In the genomic region with DNA sequence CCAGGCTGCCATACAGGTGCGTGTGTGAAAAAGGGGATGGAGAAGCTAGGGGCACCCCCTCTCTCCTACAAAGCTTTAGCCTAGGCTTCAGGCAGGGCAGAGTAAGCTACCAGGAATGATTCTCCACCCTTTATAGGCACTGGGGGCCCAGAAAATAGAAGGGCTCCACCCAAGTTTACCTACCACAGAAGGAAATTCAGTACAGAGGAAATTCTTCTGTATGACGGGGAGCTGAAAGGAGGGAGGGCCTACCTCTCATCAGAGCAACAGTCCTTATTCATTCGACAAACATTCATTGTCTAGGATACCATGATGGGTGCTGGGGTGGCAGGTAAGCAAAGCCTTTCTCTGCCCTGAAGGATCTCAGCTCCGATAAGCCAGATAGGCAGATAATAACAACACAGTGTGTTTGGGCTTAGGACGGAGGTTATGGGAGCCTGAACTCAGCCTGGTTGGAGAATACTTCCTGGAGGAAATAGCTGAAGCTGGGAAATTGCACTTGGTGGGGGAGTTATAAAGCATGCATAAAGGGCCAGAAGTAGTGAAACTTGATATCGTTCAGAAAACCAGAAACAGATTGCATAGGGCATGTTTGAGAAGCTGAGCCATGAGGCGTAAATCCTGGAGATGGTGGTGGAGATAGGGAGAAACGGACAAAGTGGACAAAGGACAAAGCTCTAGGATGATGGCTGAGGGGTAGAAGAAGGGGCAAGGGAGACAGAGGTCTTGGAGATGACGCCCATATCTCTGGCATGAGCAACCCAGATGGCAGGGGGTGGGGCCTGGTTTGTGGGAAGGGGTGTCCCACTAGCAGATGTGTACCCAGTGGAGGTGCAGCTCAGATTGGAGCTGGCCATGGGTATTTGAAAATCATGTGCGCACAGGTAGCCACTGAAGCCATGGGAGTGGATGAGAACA, we compare ENCODE assay signal across 10 cellular contexts. TPM values are rescaled to one million over a fixed set of nuclear protein-coding genes. Genes with fewer than 3 reads are reported as not detected.
DNase-seq lines count a peak whose midpoint lies in the region; ATAC-seq, FAIRE-seq and TF ChIP-seq lines count a peak whose summit lies in the region.
"Had no signal": no experiment of that assay in that cellular context is flagged by ENCODE, and none has a peak within 500 bp of the region (broad histone marks: within the 10 kb centered on the region; RNA-seq: fewer than 3 reads in every experiment).

No MANE protein-coding gene starts in this region.

- CTCF ChIA-PET in activated CD8-positive, alpha-beta T cell treated with anti-CD3 and anti-CD28 coated beads for 36 hours (lab: Charles Lee), result interaction anchor here (0.7 to 8.9 kb wide), 14 partner anchors 9 to 145 kb away, joined by 3 to 55 read pairs (median 3); a partner anchor contains a TSS

- no peaks in the 10 kb centered on the region for H3K27me3 Mint-ChIP-seq in HFFc6 (ENCODE audit: insufficient read depth)
- no peaks in the 10 kb centered on the region for H3K27me3 Mint-ChIP-seq in activated CD8-positive, alpha-beta T cell treated with anti-CD3 and anti-CD28 coated beads for 36 hours

- 58 to 71% (median 63%) methylated on average over 10 of the region's 10 CpGs for WGBS in small intestine, 3 donors

- ATAC-seq in GM18873 (IDR thresholded peaks at IDR 0.05; ENCODE audit: low FRiP score, unreplicated experiment), result no peak
- ATAC-seq in activated CD8-positive, alpha-beta T cell treated with anti-CD3 and anti-CD28 coated beads for 36 hours, result no peak

- H3K4me3 ChIP-seq in astrocyte of the cerebellum (ENCODE audit: low read depth, low read length), result no peak overlapping the region
- peak overlapping the region in 1 of 2 donors; percentile 0 for H3K4me3 ChIP-seq in small intestine (ENCODE audit: low read depth in 1 of 2, low read length in 2 of 2)

- intact Hi-C loops in activated CD8-positive, alpha-beta T cell treated with anti-CD3 and anti-CD28 coated beads for 36 hours (cut with micrococcal nuclease), result no loop called here

- H3K9me3 Mint-ChIP-seq in HFFc6, result no peaks in the 10 kb centered on the region
- H3K9me3 Mint-ChIP-seq in activated CD8-positive, alpha-beta T cell treated with anti-CD3 and anti-CD28 coated beads for 36 hours, result no peaks in the 10 kb centered on the region
- H3K9me3 Mint-ChIP-seq: activated CD4-positive, alpha-beta T cell treated with anti-CD3 and anti-CD28 coated beads, Interleukin-2, amount 10 ng/mL, durations not matched to agents 24 days and 14 days had no signal

- TF ChIP-seq CTCF in 22Rv1 (IDR thresholded peaks at IDR 0.05) (no peak), HFFc6 (IDR thresholded peaks at IDR 0.05) (no peak), astrocyte of the cerebellum (IDR thresholded peaks at IDR 0.05; ENCODE audit: low read depth, low read length, missing control alignments) (no peak)
- no peak for TF ChIP-seq CTCF in activated CD8-positive, alpha-beta T cell treated with anti-CD3 and anti-CD28 coated beads for 36 hours (IDR thresholded peaks at IDR 0.05)

- peaks cover 7% of the 10 kb centered on the region; the same call in 1 of the 2 replicates for H3K4me1 Mint-ChIP-seq in HFFc6 (ENCODE audit: low read depth)
- H3K4me1 Mint-ChIP-seq in activated CD8-positive, alpha-beta T cell treated with anti-CD3 and anti-CD28 coated beads for 36 hours (ENCODE audit: low read depth), result peaks cover 22% of the 10 kb centered on the region

- no peaks in the 10 kb centered on the region for H3K36me3 ChIP-seq in small intestine (ENCODE audit: control insufficient read depth in 2 of 2, insufficient read depth in 2 of 2, low read length in 2 of 2)
- H3K36me3 ChIP-seq: BE2C had no signal

- POLR2A ChIA-PET in activated CD8-positive, alpha-beta T cell treated with anti-CD3 and anti-CD28 coated beads for 36 hours (lab: Charles Lee), result interaction anchor here (1.2 to 1.4 kb wide), 3 partner anchors 14 to 24 kb away, joined by 3 to 5 read pairs (median 3); no protein-coding TSS in a partner anchor

- H3K9me3 ChIP-seq in small intestine (ENCODE audit: control insufficient read depth, low read depth), result no peaks in the 10 kb centered on the region
- H3K9me3 ChIP-seq: BE2C had no signal

- peak overlapping the region; percentile 61 for H3K4me3 Mint-ChIP-seq in HFFc6
- H3K4me3 Mint-ChIP-seq in activated CD8-positive, alpha-beta T cell treated with anti-CD3 and anti-CD28 coated beads for 36 hours, result no peak overlapping the region
- H3K4me3 Mint-ChIP-seq: activated CD4-positive, alpha-beta T cell treated with anti-CD3 and anti-CD28 coated beads, Interleukin-2, amount 10 ng/mL, durations not matched to agents 24 days and 14 days had no signal

- peaks cover 4 to 7% of the 10 kb centered on the region in 2 donors for H3K4me1 ChIP-seq in small intestine (ENCODE audit: control insufficient read depth in 2 of 2, insufficient read depth in 1 of 2, low read depth in 1 of 2, low read length in 1 of 2)
- H3K4me1 ChIP-seq: BE2C had no signal

- H3K27ac Mint-ChIP-seq in HFFc6, result peak overlapping the region; percentile 88
- H3K27ac Mint-ChIP-seq in activated CD8-positive, alpha-beta T cell treated with anti-CD3 and anti-CD28 coated beads for 36 hours, result no peak overlapping the region
- H3K27ac Mint-ChIP-seq: activated CD4-positive, alpha-beta T cell treated with anti-CD3 and anti-CD28 coated beads, Interleukin-2, amount 10 ng/mL, durations not matched to agents 24 days and 14 days had no signal

- H3K27me3 ChIP-seq in small intestine (ENCODE audit: control insufficient read depth in 2 of 2, insufficient read depth in 2 of 2, low read length in 2 of 2), result no peaks in the 10 kb centered on the region
- H3K27me3 ChIP-seq: BE2C had no signal

- H3K27ac ChIP-seq in 22Rv1, result peak overlapping the region; percentile 99
- H3K27ac ChIP-seq in small intestine (ENCODE audit: low read depth in 1 of 2, low read length in 1 of 2), result peak overlapping the region in 1 of 2 donors; percentile 47

- no peaks in the 10 kb centered on the region for H3K36me3 Mint-ChIP-seq in HFFc6 (ENCODE audit: low read depth)
- H3K36me3 Mint-ChIP-seq in activated CD8-positive, alpha-beta T cell treated with anti-CD3 and anti-CD28 coated beads for 36 hours (ENCODE audit: low read depth), result no peaks in the 10 kb centered on the region

- DNase-seq in HFFc6 (peak; percentile 37), astrocyte of the cerebellum (ENCODE audit: low read depth) (peak; percentile 16), kidney tubule cell (ENCODE audit: low spot score) (peak; percentile 81), HuH-7.5 (ENCODE audit: low spot score) (no peak), small intestine (no peak)
- DNase-seq in activated CD8-positive, alpha-beta T cell treated with anti-CD3 and anti-CD28 coated beads for 36 hours, result no peak
- DNase-seq: activated CD4-positive, alpha-beta T cell treated with anti-CD3 and anti-CD28 coated beads, Interleukin-2, amount 10 ng/mL, durations not matched to agents 24 days and 14 days; BE2C had no signal

- no peak for FAIRE-seq in small intestine (lab: Jason Lieb, UNC)

- in situ Hi-C loops in astrocyte of the cerebellum (cut with HindIII; ENCODE audit: low sequenced_read_pairs), result loop anchor here (5.0 kb wide), 1 partner anchor 149 kb away; no protein-coding TSS in a partner anchor

RNA-seq across cellular contexts. Expression of a gene that starts 5.3 kb away (rescaled TPM):
- total RNA-seq in HFFc6 (2021; fragmentation: NEBNext Ultra II Directional; extraction: Animal tissue kit (Norgen Biotek cat#: 25700)), result not detected
- not detected for total RNA-seq in activated CD8-positive, alpha-beta T cell treated with anti-CD3 and anti-CD28 coated beads for 36 hours
- polyA plus RNA-seq in small intestine, result not detected
- total RNA-seq: activated CD4-positive, alpha-beta T cell treated with anti-CD3 and anti-CD28 coated beads, Interleukin-2, amount 10 ng/mL, durations not matched to agents 24 days and 14 days had no signal

RNA-seq across cellular contexts. Expression of a gene that starts 6.7 kb away (rescaled TPM):
- total RNA-seq in HFFc6 (2021; fragmentation: NEBNext Ultra II Directional; extraction: Animal tissue kit (Norgen Biotek cat#: 25700)), result 1 to 10 TPM in 3 of 6 experiments, under 1 TPM in 3; 0.80 to 1.9 (median 1.1) TPM
- not detected for total RNA-seq in activated CD8-positive, alpha-beta T cell treated with anti-CD3 and anti-CD28 coated beads for 36 hours
- polyA plus RNA-seq in small intestine, result 100 to 1,000 TPM in 1 of 3 donors, 10 to 100 TPM in 2; 22.7 to 104 (median 40.3) TPM
- total RNA-seq: activated CD4-positive, alpha-beta T cell treated with anti-CD3 and anti-CD28 coated beads, Interleukin-2, amount 10 ng/mL, durations not matched to agents 24 days and 14 days had no signal

RNA-seq across cellular contexts. Expression of a gene that starts 16.6 kb away (rescaled TPM):
- 100 to 1,000 TPM; 103 to 125 (median 119) TPM for total RNA-seq in HFFc6 (2021; fragmentation: NEBNext Ultra II Directional; extraction: Animal tissue kit (Norgen Biotek cat#: 25700))
- total RNA-seq in activated CD8-positive, alpha-beta T cell treated with anti-CD3 and anti-CD28 coated beads for 36 hours, result 10 to 100 TPM; 25.4 to 28.1 TPM
- polyA plus RNA-seq in small intestine, result 10 to 100 TPM; 37.6 to 81.3 (median 44.1) TPM

RNA-seq across cellular contexts. Expression of a gene that starts 21.5 kb away (rescaled TPM):
- total RNA-seq in HFFc6 (2021; fragmentation: NEBNext Ultra II Directional; extraction: Animal tissue kit (Norgen Biotek cat#: 25700)), result 1 to 10 TPM; 2.2 to 4.7 (median 3.9) TPM
- total RNA-seq in activated CD8-positive, alpha-beta T cell treated with anti-CD3 and anti-CD28 coated beads for 36 hours, result under 1 TPM in 1 of 2 experiments, not detected in 1; 0.18 TPM
- 1 to 10 TPM in 1 of 3 donors, under 1 TPM in 1, not detected in 1; 0.27 to 1.8 TPM for polyA plus RNA-seq in small intestine

RNA-seq across cellular contexts. Expression of a gene that starts 49.2 kb away (rescaled TPM):
- total RNA-seq in HFFc6 (2021; fragmentation: NEBNext Ultra II Directional; extraction: Animal tissue kit (Norgen Biotek cat#: 25700)), result 1 to 10 TPM; 5.4 to 8.9 (median 6.0) TPM
- 1 to 10 TPM; 1.3 to 1.4 TPM for total RNA-seq in activated CD8-positive, alpha-beta T cell treated with anti-CD3 and anti-CD28 coated beads for 36 hours
- polyA plus RNA-seq in small intestine, result 10 to 100 TPM in 1 of 3 donors, 1 to 10 TPM in 2; 1.6 to 13.5 (median 3.0) TPM

Comparison
In these comparisons a context has a peak if more than half of its experiments do, and no peak if none do; other contexts are left out.
1. DNase-seq: peak in HFFc6 (single experiment), astrocyte of the cerebellum (single experiment) and kidney tubule cell (single experiment); none in HuH-7.5 (single experiment), activated CD8-positive, alpha-beta T cell treated with anti-CD3 and anti-CD28 coated beads for 36 hours (single experiment) and small intestine (single experiment).